Comparison of ENCODE assay signal across 13 cellular contexts in the genomic region with DNA sequence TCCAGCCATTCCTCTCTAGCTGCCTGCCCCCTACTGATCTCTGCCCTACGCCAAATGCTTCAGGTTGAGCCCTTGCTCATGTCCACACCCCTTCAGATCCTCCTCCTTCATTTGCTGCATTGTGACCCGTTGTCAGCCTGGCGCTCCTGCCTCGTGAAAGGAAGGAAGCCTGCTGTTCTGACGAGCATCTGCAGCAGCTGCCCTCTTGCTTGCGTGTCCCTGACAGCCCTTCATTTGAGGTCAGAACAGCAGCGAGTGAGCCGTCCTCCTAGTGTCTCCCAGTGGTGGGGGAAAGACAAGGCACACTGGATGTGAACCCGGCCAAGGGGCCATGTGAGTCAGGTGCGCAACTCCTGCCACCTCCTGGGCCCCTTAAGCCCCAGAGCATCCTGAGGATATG. TPM values are rescaled to one million over a fixed set of nuclear protein-coding genes. Genes with fewer than 3 reads are reported as not detected.
A peak's percentile ranks its signal among the peaks of the same experiment; 100 is the strongest.
DNase-seq lines count a peak whose midpoint lies in the region.
"Had no signal": no experiment of that assay in that cellular context is flagged by ENCODE, and none has a peak within 500 bp of the region (broad histone marks: within the 10 kb centered on the region; RNA-seq: fewer than 3 reads in every experiment).

No MANE protein-coding gene starts in this region.

- no peaks in the 10 kb centered on the region for H3K9me2 ChIP-seq in GM23248 (ENCODE audit: insufficient read depth)
- H3K9me2 ChIP-seq: SK-N-SH had no signal

- no peaks in the 10 kb centered on the region for H3K4me1 ChIP-seq in GM23248 (ENCODE audit: insufficient read depth)
- H3K4me1 ChIP-seq in SJCRH30 = peaks cover 4% of the 10 kb centered on the region; the same call in 1 of the 2 replicates

- H3K9ac ChIP-seq in GM23248 = no peak overlapping the region
- H3K9ac ChIP-seq: parathyroid adenoma, SK-N-SH had no signal

- H3K27me3 ChIP-seq in GM23248 (replicated peaks; ENCODE audit: insufficient read depth) = peaks cover 27% of the 10 kb centered on the region
- H3K27me3 ChIP-seq in SJCRH30 = peaks cover 36% of the 10 kb centered on the region

- no peak overlapping the region for H3K4me3 ChIP-seq in GM23248
- H3K4me3 ChIP-seq in SJCRH30 = no peak overlapping the region

- 7 to 14% methylated on average over 10 of the region's 10 CpGs for WGBS in GM23248 (ENCODE audit: low coverage in 1 of 2, low lambda C conversion rate in 2 of 2, missing lambda C conversion rate in 2 of 2), 2 experiments

- H4K20me1 ChIP-seq in GM23248 (ENCODE audit: insufficient read depth) = no peaks in the 10 kb centered on the region

- no peak overlapping the region for H2AFZ ChIP-seq in GM23248
- H2AFZ ChIP-seq: parathyroid adenoma had no signal

- H3K9me3 ChIP-seq in GM23248 (ENCODE audit: low read depth) = no peaks in the 10 kb centered on the region
- H3K9me3 ChIP-seq in SJCRH30 (replicated peaks) = no peaks in the 10 kb centered on the region; the same call in 1 of the 2 replicates
- H3K9me3 ChIP-seq: SK-N-SH had no signal

- no peak overlapping the region for H3K4me2 ChIP-seq in GM23248 (ENCODE audit: unreplicated experiment)
- H3K4me2 ChIP-seq: SK-N-SH had no signal

- H3K79me2 ChIP-seq in GM23248 (ENCODE audit: insufficient read depth) = no peaks in the 10 kb centered on the region
- H3K79me2 ChIP-seq: parathyroid adenoma had no signal

- no peak overlapping the region for H3K27ac ChIP-seq in GM23248
- no peak overlapping the region for H3K27ac ChIP-seq in SJCRH30
- H3K27ac ChIP-seq in caudate nucleus (ENCODE audit: low read depth, low read length) = no peak overlapping the region
- H3K27ac ChIP-seq: parathyroid adenoma had no signal

- no peaks in the 10 kb centered on the region for H3K36me3 ChIP-seq in GM23248 (ENCODE audit: low read depth)
- no peaks in the 10 kb centered on the region for H3K36me3 ChIP-seq in SJCRH30

- no peaks in the 10 kb centered on the region for H3F3A ChIP-seq in GM23248 (ENCODE audit: insufficient read depth)

- in situ Hi-C loops in GM23248 (cut with MboI) = no loop called here

- peak; percentile 92 for DNase-seq in DMS53 (lab: John Stamatoyannopoulos, UW)
- peak; percentile 46 for DNase-seq in GM23248
- DNase-seq in SJCRH30 = peak; percentile 58
- DNase-seq in islet precursor cell = peak; percentile 90
- no peak for DNase-seq in NCI-H774 (lab: John Stamatoyannopoulos, UW)
- no peak for DNase-seq in caudate nucleus (lab: John Stamatoyannopoulos, UW)
- no peak for DNase-seq in NCI-H446 treated with DMSO at 0.1 percent for 48 hours (lab: John Stamatoyannopoulos, UW)
- no peak for DNase-seq in MV-4-11 (lab: John Stamatoyannopoulos, UW)
- DNase-seq: left colon, NCI-H187, SK-N-SH, trophoblast cell had no signal

RNA-seq across cellular contexts. Expression of gene PIANP, which starts 3.0 kb away (rescaled TPM):
- 0.11 TPM in 1 of 2 replicates, not detected in the other for total RNA-seq in GM23248 (2014; rRNA removed; shearing (Covaris generic))
- polyA plus RNA-seq in GM23248 (2016; fragmentation: Nextera tagmentation; extraction: Ambion mirVana) = 0.60 and 0.75 TPM in 2 replicates
- 0.15 and 0.28 TPM in 2 replicates for total RNA-seq in SJCRH30 (2014; rRNA removed; shearing (Covaris generic))

RNA-seq across cellular contexts. Expression of gene ZNF384, which starts 14.5 kb away (rescaled TPM):
- 17.3 and 26.2 TPM in 2 replicates for total RNA-seq in GM23248 (2014; rRNA removed; shearing (Covaris generic))
- 23.6 and 26.0 TPM in 2 replicates for polyA plus RNA-seq in GM23248 (2016; fragmentation: Nextera tagmentation; extraction: Ambion mirVana)
- total RNA-seq in SJCRH30 (2014; rRNA removed; shearing (Covaris generic)) = 40.5 and 46.5 TPM in 2 replicates

RNA-seq across cellular contexts. Expression of gene COPS7A, which starts 20.2 kb away (rescaled TPM):
- total RNA-seq in GM23248 (2014; rRNA removed; shearing (Covaris generic)) = 94.5 and 123 TPM in 2 replicates
- polyA plus RNA-seq in GM23248 (2016; fragmentation: Nextera tagmentation; extraction: Ambion mirVana) = 133 and 135 TPM in 2 replicates
- 34.1 and 35.9 TPM in 2 replicates for total RNA-seq in SJCRH30 (2014; rRNA removed; shearing (Covaris generic))

RNA-seq across cellular contexts. Expression of gene ING4, which starts 40.7 kb away (rescaled TPM):
- total RNA-seq in GM23248 (2014; rRNA removed; shearing (Covaris generic)) = 31.7 and 39.1 TPM in 2 replicates
- 43.5 and 46.0 TPM in 2 replicates for polyA plus RNA-seq in GM23248 (2016; fragmentation: Nextera tagmentation; extraction: Ambion mirVana)
- total RNA-seq in SJCRH30 (2014; rRNA removed; shearing (Covaris generic)) = 25.1 and 28.7 TPM in 2 replicates

RNA-seq across cellular contexts. Expression of gene MLF2, which starts 49.3 kb away (rescaled TPM):
- 252 and 313 TPM in 2 replicates for total RNA-seq in GM23248 (2014; rRNA removed; shearing (Covaris generic))
- 386 and 389 TPM in 2 replicates for polyA plus RNA-seq in GM23248 (2016; fragmentation: Nextera tagmentation; extraction: Ambion mirVana)
- 161 and 175 TPM in 2 replicates for total RNA-seq in SJCRH30 (2014; rRNA removed; shearing (Covaris generic))

Comparison
In these comparisons a context has a peak if more than half of its experiments do, and no peak if none do; other contexts are left out.
1. DNase-seq: peak in DMS53 (single experiment), GM23248 (single experiment), SJCRH30 (2 of 2) and islet precursor cell (single experiment); none in NCI-H774 (single experiment), caudate nucleus (0 of 61), NCI-H446 treated with DMSO at 0.1 percent for 48 hours (single experiment) and MV-4-11 (single experiment).